In genomic region chr12:1138691-1139090, GRCh38 we compare ENCODE assay signal across 27 cellular contexts.
"Had no signal": no experiment of that assay in that cellular context is flagged by ENCODE, and none has a peak within 500 bp of the region (broad histone marks: within the 10 kb centered on the region; RNA-seq: fewer than 3 reads in every experiment).

No MANE protein-coding gene starts in this region.

- H3K36me3 Mint-ChIP-seq: natural killer cell; stimulated activated effector memory CD8-positive, alpha-beta T cell treated with anti-CD3 and anti-CD28 coated beads, Interleukin-12 subunit alpha, Interleukin-12 subunit beta, amount 100 ng/mL, for 72 hours had no signal

- H3K4me1 ChIP-seq: colonic mucosa, esophagus muscularis mucosa, foreskin keratinocyte, gastroesophageal sphincter, heart left ventricle, pancreas, right atrium auricular region, testis, tibial artery had no signal

- H3K27me3 ChIP-seq: colonic mucosa, esophagus muscularis mucosa, foreskin keratinocyte, gastroesophageal sphincter, heart left ventricle, hepatocyte, neutrophil, pancreas, right atrium auricular region, testis, tibial artery had no signal

- ATAC-seq: foreskin keratinocyte; gastroesophageal sphincter; heart left ventricle; left lobe of liver; natural killer cell; pancreas; sciatic nerve; stimulated activated effector memory CD8-positive, alpha-beta T cell treated with anti-CD3 and anti-CD28 coated beads, Interleukin-12 subunit alpha, Interleukin-12 subunit beta, amount 100 ng/mL, for 72 hours had no signal

- H3K27me3 Mint-ChIP-seq: dendritic cell treated with granulocyte-macrophage colony-stimulating factor and Interleukin-4, amounts not matched to agents 40 ng/mL and 50 ng/mL, for 4 days; memory B cell; type B pancreatic cell had no signal

- H3K9me3 ChIP-seq: colonic mucosa, esophagus muscularis mucosa, gastroesophageal sphincter, heart left ventricle, neutrophil, pancreas, right atrium auricular region, testis, tibial artery had no signal

- H3K36me3 ChIP-seq: colonic mucosa, pancreas had no signal

- H3K9me3 Mint-ChIP-seq: dendritic cell treated with granulocyte-macrophage colony-stimulating factor and Interleukin-4, amounts not matched to agents 40 ng/mL and 50 ng/mL, for 4 days; memory B cell; natural killer cell; neural crest cell; stimulated activated effector memory CD8-positive, alpha-beta T cell treated with anti-CD3 and anti-CD28 coated beads, Interleukin-12 subunit alpha, Interleukin-12 subunit beta, amount 100 ng/mL, for 72 hours; type B pancreatic cell had no signal

- H3K4me3 ChIP-seq: colonic mucosa, esophagus muscularis mucosa, gastroesophageal sphincter, heart left ventricle, hepatocyte, lung, pancreas, right atrium auricular region, testis, tibial artery had no signal

- DNase-seq: colonic mucosa; effector CD8-positive, alpha-beta T cell; foreskin keratinocyte; heart left ventricle; kidney; midbrain; natural killer cell; pancreas; stimulated activated CD4-positive, alpha-beta T cell treated with anti-CD3 and anti-CD28 coated beads, Interleukin-2, amount 100 ng/mL, for 24 hours; stimulated activated CD4-positive, alpha-beta T cell treated with anti-CD3 and anti-CD28 coated beads, Interleukin-4, amount 100 ng/mL, for 24 hours; stimulated activated naive CD4-positive, alpha-beta T cell treated with Interleukin-2 at 50 U/mL for 16 hours; substantia nigra; testis; tibial artery had no signal

- H3K27ac Mint-ChIP-seq: dendritic cell treated with granulocyte-macrophage colony-stimulating factor and Interleukin-4, amounts not matched to agents 40 ng/mL and 50 ng/mL, for 4 days; memory B cell; natural killer cell; stimulated activated effector memory CD8-positive, alpha-beta T cell treated with anti-CD3 and anti-CD28 coated beads, Interleukin-12 subunit alpha, Interleukin-12 subunit beta, amount 100 ng/mL, for 72 hours; type B pancreatic cell had no signal

- H3K4me3 Mint-ChIP-seq: dendritic cell treated with granulocyte-macrophage colony-stimulating factor and Interleukin-4, amounts not matched to agents 40 ng/mL and 50 ng/mL, for 4 days; memory B cell; natural killer cell; neural crest cell; stimulated activated effector memory CD8-positive, alpha-beta T cell treated with anti-CD3 and anti-CD28 coated beads, Interleukin-12 subunit alpha, Interleukin-12 subunit beta, amount 100 ng/mL, for 72 hours; type B pancreatic cell had no signal

- H3K4me1 Mint-ChIP-seq: memory B cell; natural killer cell; neural crest cell; stimulated activated effector memory CD8-positive, alpha-beta T cell treated with anti-CD3 and anti-CD28 coated beads, Interleukin-12 subunit alpha, Interleukin-12 subunit beta, amount 100 ng/mL, for 72 hours had no signal

- H3K4me2 ChIP-seq: hepatocyte had no signal

- H3K27ac ChIP-seq: colonic mucosa, esophagus muscularis mucosa, foreskin keratinocyte, gastroesophageal sphincter, heart left ventricle, hepatocyte, neutrophil, pancreas, right atrium auricular region, testis, tibial artery had no signal

- H2AFZ ChIP-seq: hepatocyte had no signal
